ENCODE assay signal across 27 cellular contexts in genomic region chr21:43375006-43375826, GRCh38.
"Had no signal": no experiment of that assay in that cellular context is flagged by ENCODE, and none has a peak within 500 bp of the region (broad histone marks: within the 10 kb centered on the region; RNA-seq: fewer than 3 reads in every experiment).

No MANE protein-coding gene starts in this region.

- DNase-seq: activated CD4-positive, alpha-beta T cell treated with anti-CD3 and anti-CD28 coated beads for 4 hours; activated CD4-positive, alpha-beta T cell treated with anti-CD3 and anti-CD28 coated beads, Interleukin-2, amount 50 U/mL, for 4 hours; activated gamma-delta T cell; activated naive CD4-positive, alpha-beta T cell treated with anti-CD3 and anti-CD28 coated beads, Interleukin-2, amount 50 U/mL, for 16 hours; amniotic stem cell; central memory CD4-positive, alpha-beta T cell; endodermal cell; foreskin keratinocyte; kidney glomerular epithelial cell; mucosa of descending colon; nucleus accumbens; retina; stimulated activated CD4-positive, alpha-beta T cell treated with anti-CD3 and anti-CD28 coated beads, Interleukin-15, amount 100 ng/mL, for 24 hours; stimulated activated CD4-positive, alpha-beta T cell treated with anti-CD3 and anti-CD28 coated beads, Interleukin-2, amount 100 ng/mL, for 24 hours; stimulated activated naive B cell treated with anti-CD40 and anti-IgM and Interleukin-4, amounts not matched to agents 10 μg/mL and 1 μg/mL and 100 μg/mL, for 72 hours; stomach; T-helper 1 cell; thyroid gland had no signal

- H3K9me3 Mint-ChIP-seq: dendritic cell treated with granulocyte-macrophage colony-stimulating factor and Interleukin-4, amounts not matched to agents 40 ng/mL and 50 ng/mL, for 4 days; endodermal cell; nephron; stimulated activated naive B cell treated with anti-CD40 and anti-IgM and Interleukin-4, amounts not matched to agents 10 μg/mL and 1 μg/mL and 100 μg/mL, for 72 hours had no signal

- H3K27me3 Mint-ChIP-seq: stimulated activated naive B cell treated with anti-CD40 and anti-IgM and Interleukin-4, amounts not matched to agents 10 μg/mL and 1 μg/mL and 100 μg/mL, for 72 hours had no signal

- H3K4me3 ChIP-seq: esophagus muscularis mucosa, heart right ventricle, left lung, mucosa of descending colon, pancreas, prostate gland, stomach, thyroid gland, upper lobe of left lung, vagina had no signal

- H3K27ac Mint-ChIP-seq: dendritic cell treated with granulocyte-macrophage colony-stimulating factor and Interleukin-4, amounts not matched to agents 40 ng/mL and 50 ng/mL, for 4 days; endodermal cell; nephron; stimulated activated naive B cell treated with anti-CD40 and anti-IgM and Interleukin-4, amounts not matched to agents 10 μg/mL and 1 μg/mL and 100 μg/mL, for 72 hours had no signal

- H3K4me3 Mint-ChIP-seq: dendritic cell treated with granulocyte-macrophage colony-stimulating factor and Interleukin-4, amounts not matched to agents 40 ng/mL and 50 ng/mL, for 4 days; endodermal cell; nephron; stimulated activated naive B cell treated with anti-CD40 and anti-IgM and Interleukin-4, amounts not matched to agents 10 μg/mL and 1 μg/mL and 100 μg/mL, for 72 hours had no signal

- H3K4me1 ChIP-seq: pancreas, prostate gland, stomach had no signal

- H3K27me3 ChIP-seq: esophagus muscularis mucosa, foreskin keratinocyte, heart right ventricle, left lung, pancreas, stomach, thyroid gland, upper lobe of left lung, vagina had no signal

- H3K9me3 ChIP-seq: esophagus muscularis mucosa, heart right ventricle, left lung, mucosa of descending colon, pancreas, prostate gland, stomach, thyroid gland, upper lobe of left lung, vagina had no signal

- H3K27ac ChIP-seq: esophagus muscularis mucosa, heart right ventricle, left lung, pancreas, prostate gland, stomach, thyroid gland, upper lobe of left lung, vagina had no signal

- H3K36me3 Mint-ChIP-seq: stimulated activated naive B cell treated with anti-CD40 and anti-IgM and Interleukin-4, amounts not matched to agents 10 μg/mL and 1 μg/mL and 100 μg/mL, for 72 hours had no signal

- H3K36me3 ChIP-seq: esophagus muscularis mucosa, heart right ventricle, left lung, pancreas, prostate gland, stomach, thyroid gland, upper lobe of left lung, vagina had no signal

- ATAC-seq: foreskin keratinocyte; left lung; mucosa of descending colon; stimulated activated naive B cell treated with anti-CD40 and anti-IgM and Interleukin-4, amounts not matched to agents 10 μg/mL and 1 μg/mL and 100 μg/mL, for 72 hours had no signal
